ENCODE assay signal across 8 cellular contexts in genomic region chr2:38106420-38107182, GRCh38. TPM values are rescaled to one million over a fixed set of nuclear protein-coding genes. Genes with fewer than 3 reads are reported as not detected.
DNase-seq lines count a peak whose midpoint lies in the region; ATAC-seq, FAIRE-seq and TF ChIP-seq lines count a peak whose summit lies in the region.

No MANE protein-coding gene starts in this region.

- H3K4me3 ChIP-seq in bronchial epithelial cell (ENCODE audit: low read depth, low read length): no peak overlapping the region

- H3K4me3 Mint-ChIP-seq in Calu3 (ENCODE audit: low read depth, unreplicated experiment) (no peak overlapping the region), nephron (peak overlapping the region; percentile 14 to 65 (median 57))

- DNase-seq in Calu3 (no peak), M059J (ENCODE audit: low read depth) (peak; percentile 87), bronchial epithelial cell (ENCODE audit: low read depth) (peak; percentile 71), GOT3 (lab: John Stamatoyannopoulos, UW) (no peak), 8988T (no peak)
- no peak for DNase-seq in stimulated activated naive CD4-positive, alpha-beta T cell treated with Interleukin-2 at 50 U/mL for 16 hours (lab: John Stamatoyannopoulos, UW)

- CTCF ChIA-PET in Calu3 (lab: Charles Lee): interaction anchor here (0.7 kb wide), 1 partner anchor 30 kb away, joined by 3 read pairs; no protein-coding TSS in a partner anchor

- no peaks in the 10 kb centered on the region for H3K27me3 ChIP-seq in bronchial epithelial cell (ENCODE audit: control insufficient read depth, insufficient read depth, low read length)

- H3K27me3 Mint-ChIP-seq in Calu3 (ENCODE audit: unreplicated experiment) (no peaks in the 10 kb centered on the region), nephron (ENCODE audit: low read depth) (no peaks in the 10 kb centered on the region)

- no peak for FAIRE-seq in bronchial epithelial cell (lab: Jason Lieb, UNC)

- no peaks in the 10 kb centered on the region for H3K36me3 ChIP-seq in bronchial epithelial cell (ENCODE audit: control insufficient read depth, insufficient read depth, low read length)

- H3K36me3 Mint-ChIP-seq in Calu3 (ENCODE audit: insufficient read depth, unreplicated experiment) (peaks cover 15% of the 10 kb centered on the region), nephron (ENCODE audit: low read depth) (peaks cover 7% of the 10 kb centered on the region)

- intact Hi-C loops in Calu3 (cut with micrococcal nuclease; ENCODE audit: unreplicated experiment): no loop called here

- no TSS peak for BruUV-seq in Calu3 (replicated peaks; lab: Mats Ljungman, UMichigan)

- H3K4me1 Mint-ChIP-seq in Calu3 (ENCODE audit: low read depth, unreplicated experiment): peaks cover 60% of the 10 kb centered on the region
- H3K4me1 Mint-ChIP-seq in nephron: peaks cover 54% of the 10 kb centered on the region

- ATAC-seq in GM19397 (IDR thresholded peaks at IDR 0.05; ENCODE audit: unreplicated experiment): no peak

- H3K9me3 Mint-ChIP-seq in Calu3 (ENCODE audit: low read depth, unreplicated experiment): no peaks in the 10 kb centered on the region
- peaks cover 7% of the 10 kb centered on the region for H3K9me3 Mint-ChIP-seq in nephron

- peak overlapping the region; percentile 69 for H3K27ac Mint-ChIP-seq in Calu3 (ENCODE audit: unreplicated experiment)
- H3K27ac Mint-ChIP-seq in nephron: peak overlapping the region; percentile 96 to 99 (median 97)

- TF ChIP-seq CTCF in Calu3 (IDR thresholded peaks at IDR 0.05; ENCODE audit: unreplicated experiment) (no peak), bronchial epithelial cell (IDR thresholded peaks at IDR 0.05; ENCODE audit: insufficient read depth, low read length, severe bottlenecking) (no peak), nephron (IDR thresholded peaks at IDR 0.05; ENCODE audit: unreplicated experiment in 3 of 3) (no peak)

RNA-seq across cellular contexts. Expression of gene CYP1B1, which starts 30.6 kb away (rescaled TPM):
- total RNA-seq in Calu3 (2022) (34.4 and 36.5 TPM in 2 replicates), bronchial epithelial cell (5.8 and 36.7 TPM in 2 replicates)
- 8.3 and 13.1 TPM in 2 replicates for total RNA-seq in M059J (2014; rRNA removed; shearing (Covaris generic))

Comparison
In these comparisons a context has a peak if more than half of its experiments do, and no peak if none do; other contexts are left out.
1. DNase-seq: peak in M059J (single experiment) and bronchial epithelial cell (single experiment); none in Calu3 (single experiment), GOT3 (single experiment), 8988T (single experiment) and stimulated activated naive CD4-positive, alpha-beta T cell treated with Interleukin-2 at 50 U/mL for 16 hours (single experiment).